In the genomic region with DNA sequence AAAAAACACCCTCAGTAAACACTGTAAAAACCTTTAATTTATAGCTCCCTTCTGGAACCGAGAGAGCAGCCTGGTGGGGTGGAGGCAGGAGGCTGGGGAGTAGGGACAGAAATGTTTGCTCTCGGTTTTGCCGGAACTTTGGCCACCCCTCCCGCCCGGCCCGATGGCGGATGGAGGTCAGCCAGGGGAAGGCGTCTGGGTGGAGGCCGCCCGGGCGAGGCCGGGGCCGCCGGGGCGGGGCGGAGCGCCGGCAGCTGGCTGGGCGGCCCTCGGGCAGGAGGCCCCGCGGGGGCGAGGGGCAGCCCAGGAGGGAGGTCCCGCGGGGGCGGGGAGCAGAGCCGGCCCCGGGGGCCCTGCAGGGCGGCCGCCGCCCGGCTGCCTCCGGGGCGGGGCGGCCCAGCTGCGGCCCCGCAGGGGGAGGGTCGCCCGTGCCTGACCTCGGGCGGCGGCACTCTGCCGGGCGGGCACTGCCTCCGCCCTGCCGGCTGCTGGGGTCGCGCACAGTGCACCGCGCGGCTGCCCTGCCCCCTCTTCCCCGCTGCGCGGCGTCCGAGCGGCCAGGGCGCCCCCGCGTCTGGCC, we compare ENCODE assay signal across 1 cellular context.
TF ChIP-seq lines count a peak whose summit lies in the region.

No MANE protein-coding gene starts in this region.

TF ChIP-seq in K562, 482 proteins besides CTCF, POLR2A, EP300 and RAD21 (continued from another document and continues in another):
- TF ChIP-seq ELF1 (tag; IDR thresholded peaks at IDR 0.05) (peak; percentile 59; the same call in 1 of the 2 replicates), NR4A1 (CRISPR knock-in tag; IDR thresholded peaks at IDR 0.05) (no peak), NR4A1 (tag; IDR thresholded peaks at IDR 0.05) (no peak), ARID2 (IDR thresholded peaks at IDR 0.05) (no peak), SMAD1 (IDR thresholded peaks at IDR 0.05; ENCODE audit: low read depth, low read length, partially characterized antibody) (no peak), ZNF121 (CRISPR knock-in tag; conservative IDR thresholded peaks at IDR 0.05) (no peak), RBFOX2 (IDR thresholded peaks at IDR 0.05; ENCODE audit: low read depth, low read length) (peak; percentile 80), CREB3L1 (IDR thresholded peaks at IDR 0.05; ENCODE audit: borderline replicate concordance, low read depth) (no peak), MLX (CRISPR knock-in tag; conservative IDR thresholded peaks at IDR 0.05) (no peak), UBTF (IDR thresholded peaks at IDR 0.05; ENCODE audit: borderline replicate concordance in 1 of 2, low read depth in 2 of 2, low read length in 2 of 2) (0 out of 4 replicates have a peak, but pooled peaks of 1 of the 2 experiments have one; percentile 40), MITF (IDR thresholded peaks at IDR 0.05) (no peak), ZBTB7A (IDR thresholded peaks at IDR 0.05; ENCODE audit: borderline replicate concordance, control insufficient read depth, low read depth, low read length) (peak; percentile 96; the same call in 1 of the 2 replicates), STAG1 (CRISPR knock-in tag; IDR thresholded peaks at IDR 0.05; ENCODE audit: borderline replicate concordance) (no peak), SUPT5H (IDR thresholded peaks at IDR 0.05) (peak; percentile 79), CEBPG (CRISPR knock-in tag; IDR thresholded peaks at IDR 0.05) (no peak), CEBPG (tag; conservative IDR thresholded peaks at IDR 0.05 in 1 of 2, IDR thresholded peaks at IDR 0.05 in 1 of 2) (no peak), TAF7 (tag; IDR thresholded peaks at IDR 0.05) (no peak; the same call in 1 of the 2 replicates), HLTF (IDR thresholded peaks at IDR 0.05) (0 out of 2 replicates have a peak, but pooled peaks have one; percentile 39), PTRF (tag; IDR thresholded peaks at IDR 0.05) (no peak), TFAP4 (CRISPR knock-in tag; IDR thresholded peaks at IDR 0.05; ENCODE audit: borderline replicate concordance) (peak; percentile 44; the same call in 1 of the 2 replicates), MXD1 (CRISPR knock-in tag; IDR thresholded peaks at IDR 0.05; ENCODE audit: borderline replicate concordance, poor library complexity, severe bottlenecking) (no peak), NELFE (IDR thresholded peaks at IDR 0.05; ENCODE audit: insufficient read depth, insufficient read length) (no peak), ZNF830 (CRISPR knock-in tag; IDR thresholded peaks at IDR 0.05) (no peak), ZNF318 (IDR thresholded peaks at IDR 0.05; ENCODE audit: borderline replicate concordance in 1 of 2, low read depth in 1 of 2) (no peak), TFAM (CRISPR knock-in tag; conservative IDR thresholded peaks at IDR 0.05) (no peak), HOXB6 (CRISPR knock-in tag; IDR thresholded peaks at IDR 0.05; ENCODE audit: borderline replicate concordance) (no peak), NR2F6 (CRISPR knock-in tag; IDR thresholded peaks at IDR 0.05) (no peak), CBX5 (IDR thresholded peaks at IDR 0.05; ENCODE audit: borderline replicate concordance, low read depth) (no peak), BDP1 (IDR thresholded peaks at IDR 0.05; ENCODE audit: insufficient read depth, insufficient read length) (no peak)
- TF ChIP-seq, protein P1, sequence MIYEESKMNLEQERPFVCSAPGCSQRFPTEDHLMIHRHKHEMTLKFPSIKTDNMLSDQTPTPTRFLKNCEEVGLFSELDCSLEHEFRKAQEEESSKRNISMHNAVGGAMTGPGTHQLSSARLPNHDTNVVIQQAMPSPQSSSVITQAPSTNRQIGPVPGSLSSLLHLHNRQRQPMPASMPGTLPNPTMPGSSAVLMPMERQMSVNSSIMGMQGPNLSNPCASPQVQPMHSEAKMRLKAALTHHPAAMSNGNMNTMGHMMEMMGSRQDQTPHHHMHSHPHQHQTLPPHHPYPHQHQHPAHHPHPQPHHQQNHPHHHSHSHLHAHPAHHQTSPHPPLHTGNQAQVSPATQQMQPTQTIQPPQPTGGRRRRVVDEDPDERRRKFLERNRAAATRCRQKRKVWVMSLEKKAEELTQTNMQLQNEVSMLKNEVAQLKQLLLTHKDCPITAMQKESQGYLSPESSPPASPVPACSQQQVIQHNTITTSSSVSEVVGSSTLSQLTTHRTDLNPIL (CRISPR knock-in tag; IDR thresholded peaks at IDR 0.05): no peak
- TF ChIP-seq, protein P2, sequence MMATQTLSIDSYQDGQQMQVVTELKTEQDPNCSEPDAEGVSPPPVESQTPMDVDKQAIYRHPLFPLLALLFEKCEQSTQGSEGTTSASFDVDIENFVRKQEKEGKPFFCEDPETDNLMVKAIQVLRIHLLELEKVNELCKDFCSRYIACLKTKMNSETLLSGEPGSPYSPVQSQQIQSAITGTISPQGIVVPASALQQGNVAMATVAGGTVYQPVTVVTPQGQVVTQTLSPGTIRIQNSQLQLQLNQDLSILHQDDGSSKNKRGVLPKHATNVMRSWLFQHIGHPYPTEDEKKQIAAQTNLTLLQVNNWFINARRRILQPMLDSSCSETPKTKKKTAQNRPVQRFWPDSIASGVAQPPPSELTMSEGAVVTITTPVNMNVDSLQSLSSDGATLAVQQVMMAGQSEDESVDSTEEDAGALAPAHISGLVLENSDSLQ (IDR thresholded peaks at IDR 0.05): no peak
